ENCODE assay signal across 24 cellular contexts in the genomic region with DNA sequence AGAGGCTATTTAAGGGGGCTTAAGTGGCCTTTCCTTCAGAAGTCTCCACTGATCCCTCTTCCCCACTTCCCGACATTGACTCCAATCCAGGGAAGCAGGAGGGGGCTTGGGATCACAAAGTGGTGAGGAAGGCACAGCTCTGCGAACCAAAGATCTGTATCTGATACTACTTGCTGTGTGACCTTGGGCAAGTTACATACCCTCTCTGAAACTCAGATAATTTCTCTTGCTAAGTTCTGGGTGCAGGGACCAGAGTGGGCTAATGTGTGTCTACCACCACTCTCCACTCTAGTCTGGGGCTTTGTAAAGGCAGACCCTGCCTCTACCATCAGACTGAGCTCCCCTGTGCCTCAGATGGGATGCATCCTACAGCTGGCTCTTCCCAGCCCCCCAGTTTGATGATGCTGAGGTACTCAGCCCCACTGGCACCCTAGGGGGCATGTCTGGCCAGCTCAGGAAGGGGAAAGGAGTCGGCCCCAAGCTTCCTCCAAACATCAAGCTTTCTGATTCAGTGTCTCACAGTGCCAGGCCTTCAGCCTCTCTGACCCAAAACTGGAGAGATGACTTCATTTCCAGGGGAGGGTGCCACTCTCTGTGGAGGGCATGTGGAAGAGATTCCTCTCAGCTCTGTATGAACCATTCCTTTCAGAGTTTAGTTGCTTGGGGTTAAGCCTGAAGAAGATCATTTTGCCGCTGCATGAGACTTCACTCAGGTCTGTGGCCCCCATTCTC. TPM values are rescaled to one million over a fixed set of nuclear protein-coding genes. Genes with fewer than 3 reads are reported as not detected.
"Had no signal": no experiment of that assay in that cellular context is flagged by ENCODE, and none has a peak within 500 bp of the region (broad histone marks: within the 10 kb centered on the region; RNA-seq: fewer than 3 reads in every experiment).

No MANE protein-coding gene starts in this region.

- FAIRE-seq: colon, endometrium had no signal

- H3K27ac ChIP-seq: gastroesophageal sphincter, heart left ventricle, left lung, psoas muscle, suprapubic skin had no signal

- H3K4me1 ChIP-seq: gastroesophageal sphincter, heart left ventricle, left lung, psoas muscle had no signal

- H3K4me1 Mint-ChIP-seq: activated CD4-positive, alpha-beta T cell treated with anti-CD3 and anti-CD28 coated beads, Interleukin-2, amount 10 ng/mL, durations not matched to agents 7 days and 5 days; T-cell had no signal

- H3K4me3 Mint-ChIP-seq: activated CD4-positive, alpha-beta T cell treated with anti-CD3 and anti-CD28 coated beads, Interleukin-2, amount 10 ng/mL, durations not matched to agents 7 days and 5 days; activated CD8-positive, alpha-beta T cell treated with anti-CD3 and anti-CD28 coated beads, Interleukin-2, amount 10 ng/mL, durations not matched to agents 7 days and 5 days; activated T-cell treated with anti-CD3 and anti-CD28 coated beads, Interleukin-2, amount 50 U/mL, for 24 hours; brain; stimulated activated naive CD8-positive, alpha-beta T cell treated with anti-CD3 and anti-CD28 coated beads, Interleukin-15, Interleukin-2, amounts not matched to agents 100 ng/mL and 50 ng/mL, for 24 hours; T-cell had no signal

- H3K36me3 Mint-ChIP-seq: brain, T-cell had no signal

- DNase-seq: activated CD4-positive, alpha-beta T cell treated with anti-CD3 and anti-CD28 coated beads, Interleukin-2, amount 10 ng/mL, durations not matched to agents 7 days and 5 days; activated CD8-positive, alpha-beta T cell treated with anti-CD3 and anti-CD28 coated beads, Interleukin-2, amount 10 ng/mL, durations not matched to agents 7 days and 5 days; activated naive CD4-positive, alpha-beta T cell treated with Interleukin-2 at 50 U/mL for 16 hours; activated T-cell treated with anti-CD3 and anti-CD28 coated beads, Interleukin-2, amount 50 U/mL, for 24 hours; central memory CD4-positive, alpha-beta T cell; heart left ventricle; left lung; psoas muscle; right cardiac atrium; T-cell; T-helper 9 cell; trophoblast cell had no signal

- H3K27ac Mint-ChIP-seq: activated CD4-positive, alpha-beta T cell treated with anti-CD3 and anti-CD28 coated beads, Interleukin-2, amount 10 ng/mL, durations not matched to agents 7 days and 5 days; activated CD8-positive, alpha-beta T cell treated with anti-CD3 and anti-CD28 coated beads, Interleukin-2, amount 10 ng/mL, durations not matched to agents 7 days and 5 days; activated T-cell treated with anti-CD3 and anti-CD28 coated beads, Interleukin-2, amount 50 U/mL, for 24 hours; activated T-helper 2 cell treated with anti-CD3 and anti-CD28 coated beads, Interferon-gamma antibody, Interleukin-2, Interleukin-4, amounts not matched to agents 10 μg/mL and 5 μg/mL and 100 μg/mL, durations not matched to agents 14 hours and 24 hours and 36 hours; stimulated activated naive CD8-positive, alpha-beta T cell treated with anti-CD3 and anti-CD28 coated beads, Interleukin-15, Interleukin-2, amounts not matched to agents 100 ng/mL and 50 ng/mL, for 24 hours; T-cell had no signal

- ATAC-seq: activated CD4-positive, CD25-positive, alpha-beta regulatory T cell treated with anti-CD3 and anti-CD28 coated beads, Interleukin-2, amount 50 U/mL, for 24 hours; activated CD8-positive, alpha-beta T cell treated with anti-CD3 and anti-CD28 coated beads, Interleukin-2, amount 10 ng/mL, durations not matched to agents 7 days and 5 days; gastroesophageal sphincter; heart left ventricle; left lung; psoas muscle; right cardiac atrium; T-cell had no signal

- H3K9me3 Mint-ChIP-seq: activated CD4-positive, alpha-beta T cell treated with anti-CD3 and anti-CD28 coated beads, Interleukin-2, amount 10 ng/mL, durations not matched to agents 7 days and 5 days; activated T-cell treated with anti-CD3 and anti-CD28 coated beads, Interleukin-2, amount 50 U/mL, for 24 hours; activated T-helper 2 cell treated with anti-CD3 and anti-CD28 coated beads, Interferon-gamma antibody, Interleukin-2, Interleukin-4, amounts not matched to agents 10 μg/mL and 5 μg/mL and 100 μg/mL, durations not matched to agents 14 hours and 24 hours and 36 hours; stimulated activated naive CD8-positive, alpha-beta T cell treated with anti-CD3 and anti-CD28 coated beads, Interleukin-15, Interleukin-2, amounts not matched to agents 100 ng/mL and 50 ng/mL, for 24 hours; T-cell had no signal

- H3K4me3 ChIP-seq: gastroesophageal sphincter, heart left ventricle, left lung, psoas muscle, skin epidermis, suprapubic skin had no signal

- H3K9me3 ChIP-seq: gastroesophageal sphincter, heart left ventricle, left lung, psoas muscle, suprapubic skin had no signal

- H3K36me3 ChIP-seq: gastroesophageal sphincter, heart left ventricle, left lung, suprapubic skin had no signal

RNA-seq across cellular contexts. Expression of gene DLX4, which starts 10.9 kb away (rescaled TPM):
- total RNA-seq: activated CD8-positive, alpha-beta T cell treated with anti-CD3 and anti-CD28 coated beads, Interleukin-2, amount 10 ng/mL, durations not matched to agents 7 days and 5 days; activated T-helper 2 cell treated with anti-CD3 and anti-CD28 coated beads, Interferon-gamma antibody, Interleukin-2, Interleukin-4, amounts not matched to agents 10 μg/mL and 5 μg/mL and 100 μg/mL, durations not matched to agents 14 hours and 24 hours and 36 hours; lung microvascular endothelial cell; osteocyte; psoas muscle had no signal
- polyA plus RNA-seq: neural cell, psoas muscle had no signal

RNA-seq across cellular contexts. Expression of gene DLX3, which starts 15.1 kb away (rescaled TPM):
- total RNA-seq: activated CD4-positive, alpha-beta T cell treated with anti-CD3 and anti-CD28 coated beads, Interleukin-2, amount 10 ng/mL, durations not matched to agents 7 days and 5 days; activated CD8-positive, alpha-beta T cell treated with anti-CD3 and anti-CD28 coated beads, Interleukin-2, amount 10 ng/mL, durations not matched to agents 7 days and 5 days; activated T-helper 2 cell treated with anti-CD3 and anti-CD28 coated beads, Interferon-gamma antibody, Interleukin-2, Interleukin-4, amounts not matched to agents 10 μg/mL and 5 μg/mL and 100 μg/mL, durations not matched to agents 14 hours and 24 hours and 36 hours; gastroesophageal sphincter; lung microvascular endothelial cell; osteocyte; psoas muscle; T-cell had no signal
- polyA plus RNA-seq: neural cell had no signal
